In the genomic region with DNA sequence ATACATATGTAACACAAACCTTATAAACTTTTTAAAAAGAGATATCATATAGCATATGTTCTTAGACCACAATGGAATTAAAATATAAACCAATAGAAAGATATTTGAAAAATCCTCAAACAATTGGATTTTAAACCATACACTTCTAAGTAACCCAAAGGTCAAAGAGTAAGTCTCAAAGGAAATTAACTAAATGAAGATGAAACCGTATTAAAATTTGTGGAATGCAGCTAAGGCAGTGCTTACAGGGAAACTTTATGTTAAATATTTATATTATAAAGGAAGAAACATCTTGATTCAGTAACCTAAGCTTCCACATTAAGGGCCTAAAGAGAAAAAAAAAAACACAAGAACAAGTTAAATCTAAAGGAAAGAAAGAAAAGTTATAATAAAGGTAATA, we compare ENCODE assay signal across 6 cellular contexts.
"Had no signal": no experiment of that assay in that cellular context is flagged by ENCODE, and none has a peak within 500 bp of the region (broad histone marks: within the 10 kb centered on the region; RNA-seq: fewer than 3 reads in every experiment).

No MANE protein-coding gene starts in this region.

- H3K9ac ChIP-seq: KMS-11 had no signal

- H3K27ac ChIP-seq: HL-60, KMS-11 had no signal

- H3K4me3 ChIP-seq: K562 had no signal

- H3K4me2 ChIP-seq: KMS-11 had no signal

- ATAC-seq: HepG2, K562 had no signal

- DNase-seq: KBM-7, KG1 had no signal
